ENCODE assay signal across 13 cellular contexts in genomic region chr11:65643971-65644370, GRCh38. TPM values are rescaled to one million over a fixed set of nuclear protein-coding genes. Genes with fewer than 3 reads are reported as not detected.
DNase-seq lines count a peak whose midpoint lies in the region; ATAC-seq and TF ChIP-seq lines count a peak whose summit lies in the region.
"Had no signal": no experiment of that assay in that cellular context is flagged by ENCODE, and none has a peak within 500 bp of the region (broad histone marks: within the 10 kb centered on the region; RNA-seq: fewer than 3 reads in every experiment).

No MANE protein-coding gene starts in this region.

- intact Hi-C loops in left ventricle myocardium inferior (cut with micrococcal nuclease) (no loop called here), cardiac septum (cut with DNase I) (no loop called here)

- CTCF ChIA-PET in CD8-positive, alpha-beta memory T cell (lab: Charles Lee): interaction anchor here (0.7 to 0.9 kb wide), 2 partner anchors 9 to 103 kb away, joined by 3 read pairs; no protein-coding TSS in a partner anchor
- CTCF ChIA-PET in T-cell (lab: Charles Lee): interaction anchor here in 1 of 2 donors (0.6 kb wide), 1 partner anchor 314 kb away, joined by 3 read pairs; no protein-coding TSS in a partner anchor

- DNase-seq in 8988T (peak; percentile 67), T-cell (peak in 1 of 34 experiments; percentile 30), endothelial cell (ENCODE audit: low spot score) (no peak), NAMALWA (ENCODE audit: low spot score) (no peak), left ventricle myocardium inferior (no peak), cardiac septum (ENCODE audit: low spot score) (no peak)
- no peak for DNase-seq in CD8-positive, alpha-beta memory T cell
- DNase-seq: activated gamma-delta T cell treated with Interleukin-2 at 50 U/mL for 16 hours, dorsolateral prefrontal cortex, NCI-H1105, uterus had no signal

- peak overlapping the region; percentile 5 to 86 (median 61) for H3K4me3 Mint-ChIP-seq in CD8-positive, alpha-beta memory T cell
- H3K4me3 Mint-ChIP-seq in T-cell (peak overlapping the region in 1 of 3 donors; percentile 47), endothelial cell (ENCODE audit: unreplicated experiment) (peak overlapping the region; percentile 81)

- no peak for TF ChIP-seq CTCF in endothelial cell (IDR thresholded peaks at IDR 0.05; ENCODE audit: unreplicated experiment)
- no peak for TF ChIP-seq CTCF in left ventricle myocardium inferior (IDR thresholded peaks at IDR 0.05; ENCODE audit: borderline replicate concordance)

- no peaks in the 10 kb centered on the region for H3K9me3 ChIP-seq in CD8-positive, alpha-beta memory T cell (ENCODE audit: low read length)
- no peaks in the 10 kb centered on the region for H3K9me3 ChIP-seq in left ventricle myocardium inferior (replicated peaks)
- H3K9me3 ChIP-seq: uterus had no signal

- H3K27ac ChIP-seq in CD8-positive, alpha-beta memory T cell (ENCODE audit: low read depth, low read length): no peak overlapping the region
- H3K27ac ChIP-seq in left ventricle myocardium inferior (replicated peaks): no peak overlapping the region
- H3K27ac ChIP-seq: uterus had no signal

- H3K4me3 ChIP-seq in CD8-positive, alpha-beta memory T cell (ENCODE audit: low read length): no peak overlapping the region
- H3K4me3 ChIP-seq in left ventricle myocardium inferior: no peak overlapping the region
- H3K4me3 ChIP-seq: dorsolateral prefrontal cortex, uterus had no signal

- peaks cover 0 to 6% of the 10 kb centered on the region in 2 donors for H3K27me3 Mint-ChIP-seq in CD8-positive, alpha-beta memory T cell
- H3K27me3 Mint-ChIP-seq in T-cell (no peaks in the 10 kb centered on the region), endothelial cell (ENCODE audit: unreplicated experiment) (peaks cover 24% of the 10 kb centered on the region)

- H3K27ac Mint-ChIP-seq in CD8-positive, alpha-beta memory T cell: peak overlapping the region; percentile 53 to 100 (median 84)
- peak overlapping the region; percentile 80 to 88 for H3K27ac Mint-ChIP-seq in T-cell
- H3K27ac Mint-ChIP-seq in endothelial cell (ENCODE audit: unreplicated experiment): no peak overlapping the region

- POLR2A ChIA-PET in CD8-positive, alpha-beta memory T cell (lab: Charles Lee): interaction anchor here (0.8 to 7.3 kb wide), 3 partner anchors 8 to 145 kb away, joined by 3 to 93 read pairs (median 8); partner anchors contain the start of gene MALAT1
- POLR2A ChIA-PET in T-cell (lab: Charles Lee): interaction anchor here in 1 of 2 donors (0.5 kb wide), 1 partner anchor 17 kb away, joined by 10 read pairs; no protein-coding TSS in a partner anchor

- H3K36me3 Mint-ChIP-seq in CD8-positive, alpha-beta memory T cell: peaks cover 0 to 74% (median 9%) of the 10 kb centered on the region in 3 donors
- H3K36me3 Mint-ChIP-seq in T-cell: peaks cover 21% of the 10 kb centered on the region
- H3K36me3 Mint-ChIP-seq in endothelial cell (ENCODE audit: low read depth, unreplicated experiment): peaks cover 33% of the 10 kb centered on the region

- peaks cover 50% of the 10 kb centered on the region for H3K4me1 ChIP-seq in CD8-positive, alpha-beta memory T cell (ENCODE audit: insufficient read depth, low read length)
- H3K4me1 ChIP-seq in left ventricle myocardium inferior: peaks cover 50% of the 10 kb centered on the region

- H3K9me3 Mint-ChIP-seq in CD8-positive, alpha-beta memory T cell: no peaks in the 10 kb centered on the region
- H3K9me3 Mint-ChIP-seq in T-cell: no peaks in the 10 kb centered on the region
- no peaks in the 10 kb centered on the region for H3K9me3 Mint-ChIP-seq in endothelial cell (ENCODE audit: unreplicated experiment)

- ATAC-seq in T-cell (replicated peaks in 1 of 4): no peak
- no peak for ATAC-seq in HG03025 (IDR thresholded peaks at IDR 0.05; ENCODE audit: low FRiP score, unreplicated experiment)
- ATAC-seq: sciatic nerve had no signal

- H3K36me3 ChIP-seq in CD8-positive, alpha-beta memory T cell (ENCODE audit: insufficient read depth, low read length): peaks cover 44% of the 10 kb centered on the region
- H3K36me3 ChIP-seq in left ventricle myocardium inferior: peaks cover 74% of the 10 kb centered on the region
- H3K36me3 ChIP-seq: uterus had no signal

- no peaks in the 10 kb centered on the region for H3K27me3 ChIP-seq in CD8-positive, alpha-beta memory T cell (ENCODE audit: insufficient read depth, low read length, poor library complexity, severe bottlenecking)
- H3K27me3 ChIP-seq in left ventricle myocardium inferior (ENCODE audit: low read depth): peaks cover 11% of the 10 kb centered on the region
- H3K27me3 ChIP-seq: uterus had no signal

- H3K4me1 Mint-ChIP-seq in CD8-positive, alpha-beta memory T cell: peaks cover 32 to 49% (median 35%) of the 10 kb centered on the region in 3 donors
- peaks cover 45 to 53% (median 51%) of the 10 kb centered on the region in 3 donors for H3K4me1 Mint-ChIP-seq in T-cell
- H3K4me1 Mint-ChIP-seq in endothelial cell (ENCODE audit: unreplicated experiment): peaks cover 54% of the 10 kb centered on the region

RNA-seq across cellular contexts. Expression of gene SIPA1, which starts 6.1 kb away (rescaled TPM):
- 100 to 1,000 TPM; 111 to 123 TPM for total RNA-seq in CD8-positive, alpha-beta memory T cell
- polyA plus RNA-seq in CD8-positive, alpha-beta memory T cell: 335 TPM
- total RNA-seq in T-cell (100 to 1,000 TPM; 179 to 285 (median 200) TPM), endothelial cell (ENCODE audit: unreplicated experiment) (267 TPM), left ventricle myocardium inferior (21.0 TPM), cardiac septum (29.7 TPM)

RNA-seq across cellular contexts. Expression of gene RELA, which starts 18.7 kb away (rescaled TPM):
- total RNA-seq in CD8-positive, alpha-beta memory T cell: 10 to 100 TPM; 87.3 to 89.7 TPM
- 76.0 TPM for polyA plus RNA-seq in CD8-positive, alpha-beta memory T cell
- 100 to 1,000 TPM; 155 to 302 (median 172) TPM for total RNA-seq in T-cell
- total RNA-seq in endothelial cell (ENCODE audit: unreplicated experiment): 62.6 TPM
- 33.8 TPM for total RNA-seq in left ventricle myocardium inferior
- 45.0 TPM for total RNA-seq in cardiac septum

RNA-seq across cellular contexts. Expression of gene PCNX3, which starts 28.4 kb away (rescaled TPM):
- total RNA-seq in CD8-positive, alpha-beta memory T cell: 10 to 100 TPM; 46.4 to 53.1 TPM
- polyA plus RNA-seq in CD8-positive, alpha-beta memory T cell: 8.5 TPM
- total RNA-seq in T-cell (10 to 100 TPM; 54.2 to 74.7 (median 66.8) TPM), endothelial cell (ENCODE audit: unreplicated experiment) (76.1 TPM), left ventricle myocardium inferior (11.9 TPM), cardiac septum (15.9 TPM)

RNA-seq across cellular contexts. Expression of gene MAP3K11, which starts 29.9 kb away (rescaled TPM):
- 10 to 100 TPM; 61.6 to 65.5 TPM for total RNA-seq in CD8-positive, alpha-beta memory T cell
- 23.5 TPM for polyA plus RNA-seq in CD8-positive, alpha-beta memory T cell
- 100 to 1,000 TPM in 2 of 5 donors, 10 to 100 TPM in 3; 60.8 to 110 (median 84.0) TPM for total RNA-seq in T-cell
- total RNA-seq in endothelial cell (ENCODE audit: unreplicated experiment): 238 TPM
- total RNA-seq in left ventricle myocardium inferior: 32.4 TPM
- 42.5 TPM for total RNA-seq in cardiac septum

RNA-seq across cellular contexts. Expression of gene KCNK7, which starts 48.4 kb away (rescaled TPM):
- total RNA-seq in CD8-positive, alpha-beta memory T cell: under 1 TPM; 0.59 to 0.64 TPM
- polyA plus RNA-seq in CD8-positive, alpha-beta memory T cell: not detected
- total RNA-seq in T-cell: 1 to 10 TPM; 2.3 to 8.0 (median 3.6) TPM
- total RNA-seq in endothelial cell (ENCODE audit: unreplicated experiment): 2.0 TPM
- 0.85 TPM for total RNA-seq in left ventricle myocardium inferior
- 1.5 TPM for total RNA-seq in cardiac septum
